ENCODE assay signal across 1 cellular context in the genomic region with DNA sequence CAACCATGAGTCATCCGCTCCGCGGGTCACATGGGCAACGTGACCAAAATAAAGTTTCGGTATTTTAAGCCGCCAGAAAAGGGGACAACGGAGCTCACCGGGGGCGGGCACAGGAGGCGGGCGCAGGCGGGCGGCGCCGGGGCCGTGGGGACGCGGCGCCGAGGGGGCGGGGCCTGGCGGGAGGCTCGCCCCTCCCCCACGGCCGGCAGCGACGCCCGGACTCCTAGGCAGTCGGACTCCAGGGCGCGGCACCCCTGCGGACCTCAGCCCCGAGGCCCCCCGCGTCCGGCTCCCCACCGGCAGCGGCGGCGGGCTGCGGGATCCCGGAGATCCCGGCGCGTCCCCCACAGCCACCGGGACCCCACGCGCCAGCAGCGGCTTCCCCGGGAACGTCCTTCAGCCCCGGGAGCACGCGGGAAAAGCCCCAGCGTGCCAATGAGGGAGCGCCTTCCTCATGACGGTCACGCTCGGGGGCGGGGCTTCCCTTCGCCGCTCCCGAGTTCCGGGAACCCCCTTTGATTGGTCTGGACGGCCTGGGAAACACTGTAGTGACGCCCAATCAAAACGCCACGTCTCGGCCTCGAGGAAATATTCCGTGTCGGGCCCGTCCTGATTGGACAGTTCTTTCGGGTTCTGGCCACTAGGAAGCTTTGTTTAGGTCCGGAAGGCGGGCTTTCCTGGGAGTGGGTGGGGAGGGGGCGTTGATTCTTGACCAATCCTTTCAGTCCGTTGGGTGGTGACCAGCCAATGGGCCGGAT.
TF ChIP-seq lines count a peak whose summit lies in the region.

No MANE protein-coding gene starts in this region.

TF ChIP-seq in K562, 482 proteins besides CTCF, POLR2A, EP300 and RAD21 (continued from another document and continues in another):
- TF ChIP-seq RNF219 (CRISPR knock-in tag; IDR thresholded peaks at IDR 0.05) (no peak), NFIX (CRISPR knock-in tag; IDR thresholded peaks at IDR 0.05; ENCODE audit: low read depth) (no peak), USF1 (CRISPR knock-in tag; IDR thresholded peaks at IDR 0.05) (peak; percentile 90), ZNF121 (CRISPR knock-in tag; conservative IDR thresholded peaks at IDR 0.05) (no peak), SIN3B (IDR thresholded peaks at IDR 0.05; ENCODE audit: low read depth) (peak; percentile 86), ZNF785 (CRISPR knock-in tag; IDR thresholded peaks at IDR 0.05) (no peak), ZNF311 (CRISPR knock-in tag; IDR thresholded peaks at IDR 0.05) (no peak), PHTF2 (CRISPR knock-in tag; IDR thresholded peaks at IDR 0.05) (no peak), PTRF (tag; IDR thresholded peaks at IDR 0.05) (no peak), ZBTB43 (CRISPR knock-in tag; IDR thresholded peaks at IDR 0.05) (0 out of 2 replicates have a peak, but pooled peaks have one; percentile 73), E4F1 (CRISPR knock-in tag; IDR thresholded peaks at IDR 0.05; ENCODE audit: borderline replicate concordance) (no peak), NR2C1 (IDR thresholded peaks at IDR 0.05) (no peak), NR2C1 (tag; IDR thresholded peaks at IDR 0.05) (no peak), ATF1 (CRISPR knock-in tag; IDR thresholded peaks at IDR 0.05) (0 out of 2 replicates have a peak, but pooled peaks have one; percentile 32), ATF1 (tag; IDR thresholded peaks at IDR 0.05) (peak; percentile 95), ETS2 (tag; IDR thresholded peaks at IDR 0.05; ENCODE audit: borderline replicate concordance, poor library complexity, severe bottlenecking) (no peak), RBM17 (IDR thresholded peaks at IDR 0.05; ENCODE audit: borderline replicate concordance, low read depth, low read length) (no peak), CLOCK (CRISPR knock-in tag; IDR thresholded peaks at IDR 0.05; ENCODE audit: borderline replicate concordance) (peak; percentile 18; the same call in 1 of the 2 replicates), HNRNPK (IDR thresholded peaks at IDR 0.05; ENCODE audit: low read depth, low read length, poor library complexity, severe bottlenecking) (no peak), SP1 (CRISPR knock-in tag; IDR thresholded peaks at IDR 0.05) (peak; percentile 95), NRF1 (conservative IDR thresholded peaks at IDR 0.05 in 1 of 2, IDR thresholded peaks at IDR 0.05 in 1 of 2) (peak; percentile 60 to 72; a peak in 3 of 4 replicates), ZBTB33 (CRISPR knock-in tag; IDR thresholded peaks at IDR 0.05) (peak; percentile 72; the same call in 1 of the 2 replicates), PYGO2 (tag; IDR thresholded peaks at IDR 0.05) (peak; percentile 64; the same call in 1 of the 2 replicates), NCOA4 (IDR thresholded peaks at IDR 0.05; ENCODE audit: partially characterized antibody) (no peak), AFF4 (CRISPR knock-in tag; IDR thresholded peaks at IDR 0.05) (peak; percentile 88; the same call in 1 of the 2 replicates), NFYB (IDR thresholded peaks at IDR 0.05; ENCODE audit: extremely low read depth, insufficient read length) (peak; percentile 81), MIER1 (IDR thresholded peaks at IDR 0.05; ENCODE audit: low read depth) (no peak), CAMTA2 (CRISPR knock-in tag; conservative IDR thresholded peaks at IDR 0.05) (no peak), FOXP4 (CRISPR knock-in tag; IDR thresholded peaks at IDR 0.05; ENCODE audit: borderline replicate concordance) (peak; percentile 88; the same call in 1 of the 2 replicates), POLR3G (IDR thresholded peaks at IDR 0.05; ENCODE audit: extremely low read depth, insufficient read length, insufficient replicate concordance) (no peak), RFX7 (CRISPR knock-in tag; IDR thresholded peaks at IDR 0.05) (no peak)
- TF ChIP-seq, protein P1, sequence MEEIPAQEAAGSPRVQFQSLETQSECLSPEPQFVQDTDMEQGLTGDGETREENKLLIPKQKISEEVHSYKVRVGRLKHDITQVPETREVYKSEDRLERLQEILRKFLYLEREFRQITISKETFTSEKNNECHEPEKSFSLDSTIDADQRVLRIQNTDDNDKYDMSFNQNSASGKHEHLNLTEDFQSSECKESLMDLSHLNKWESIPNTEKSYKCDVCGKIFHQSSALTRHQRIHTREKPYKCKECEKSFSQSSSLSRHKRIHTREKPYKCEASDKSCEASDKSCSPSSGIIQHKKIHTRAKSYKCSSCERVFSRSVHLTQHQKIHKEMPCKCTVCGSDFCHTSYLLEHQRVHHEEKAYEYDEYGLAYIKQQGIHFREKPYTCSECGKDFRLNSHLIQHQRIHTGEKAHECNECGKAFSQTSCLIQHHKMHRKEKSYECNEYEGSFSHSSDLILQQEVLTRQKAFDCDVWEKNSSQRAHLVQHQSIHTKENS (CRISPR knock-in tag; IDR thresholded peaks at IDR 0.05): no peak
- TF ChIP-seq, protein P2, sequence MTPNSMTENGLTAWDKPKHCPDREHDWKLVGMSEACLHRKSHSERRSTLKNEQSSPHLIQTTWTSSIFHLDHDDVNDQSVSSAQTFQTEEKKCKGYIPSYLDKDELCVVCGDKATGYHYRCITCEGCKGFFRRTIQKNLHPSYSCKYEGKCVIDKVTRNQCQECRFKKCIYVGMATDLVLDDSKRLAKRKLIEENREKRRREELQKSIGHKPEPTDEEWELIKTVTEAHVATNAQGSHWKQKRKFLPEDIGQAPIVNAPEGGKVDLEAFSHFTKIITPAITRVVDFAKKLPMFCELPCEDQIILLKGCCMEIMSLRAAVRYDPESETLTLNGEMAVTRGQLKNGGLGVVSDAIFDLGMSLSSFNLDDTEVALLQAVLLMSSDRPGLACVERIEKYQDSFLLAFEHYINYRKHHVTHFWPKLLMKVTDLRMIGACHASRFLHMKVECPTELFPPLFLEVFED (CRISPR knock-in tag; conservative IDR thresholded peaks at IDR 0.05): no peak
